ENCODE assay signal across 20 cellular contexts in the genomic region with DNA sequence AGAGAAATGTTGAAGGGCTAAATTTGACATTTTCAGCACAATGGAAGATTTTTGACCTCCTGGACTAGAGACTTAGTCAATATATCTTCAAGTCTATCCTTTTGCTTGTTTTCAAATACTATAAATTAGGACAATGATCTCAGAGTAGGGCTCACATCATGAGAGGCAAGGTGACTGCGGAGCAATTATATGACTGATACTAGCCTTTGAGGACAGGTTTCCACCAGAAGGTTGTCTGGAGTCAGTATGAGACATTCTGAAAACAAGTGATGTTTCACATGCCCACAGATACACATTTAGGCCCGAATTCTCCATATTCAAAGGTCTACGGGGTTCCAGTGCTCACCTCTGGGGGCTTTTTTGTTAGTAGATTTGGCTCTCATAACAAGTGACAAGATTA.
DNase-seq lines count a peak whose midpoint lies in the region; ATAC-seq and TF ChIP-seq lines count a peak whose summit lies in the region.
"Had no signal": no experiment of that assay in that cellular context is flagged by ENCODE, and none has a peak within 500 bp of the region (broad histone marks: within the 10 kb centered on the region; RNA-seq: fewer than 3 reads in every experiment).

No MANE protein-coding gene starts in this region.

- peaks cover 71% of the 10 kb centered on the region for H3K4me1 Mint-ChIP-seq in CD14-positive monocyte

- 0 out of 2 replicates have a peak overlapping the region, but pooled peaks have one; percentile 69 for H3K4me2 ChIP-seq in OCI-LY7 (ENCODE audit: low read length)
- H3K4me2 ChIP-seq: BLaER1 had no signal

- BruUV-seq in OCI-LY7 (replicated peaks; lab: Mats Ljungman, UMichigan) = no TSS peak

- peak overlapping the region; percentile 86 to 94 (median 92) for H3K27ac Mint-ChIP-seq in CD14-positive monocyte
- H3K27ac Mint-ChIP-seq: activated CD8-positive, alpha-beta T cell treated with anti-CD3 and anti-CD28 coated beads for 36 hours; T-helper 2 cell treated with Interferon-gamma antibody and Interleukin-4, amounts not matched to agents 5 μg/mL and 100 μg/mL, for 36 hours had no signal

- H3K27me3 Mint-ChIP-seq in CD14-positive monocyte (ENCODE audit: low read depth in 3 of 3) = no peaks in the 10 kb centered on the region
- H3K27me3 Mint-ChIP-seq: activated CD8-positive, alpha-beta T cell treated with anti-CD3 and anti-CD28 coated beads for 36 hours had no signal

- H3K27ac ChIP-seq in OCI-LY7 (ENCODE audit: low read depth, low read length, poor library complexity, severe bottlenecking) = no peak overlapping the region
- H3K27ac ChIP-seq in foreskin keratinocyte = no peak overlapping the region
- H3K27ac ChIP-seq: BLaER1, prostate gland, uterus had no signal

- peak overlapping the region; percentile 94; the same call in 1 of the 2 replicates for H2AFZ ChIP-seq in OCI-LY7 (ENCODE audit: low read length)

- H3K9me3 Mint-ChIP-seq in CD14-positive monocyte = peaks cover 0 to 6% (median 0%) of the 10 kb centered on the region in 7 donors

- H3K36me3 Mint-ChIP-seq in CD14-positive monocyte = peaks cover 3 to 6% of the 10 kb centered on the region in 2 donors

- CTCF ChIA-PET in OCI-LY7 (lab: Charles Lee; ENCODE audit: unreplicated experiment) = interaction anchor here (1.3 kb wide), 1 partner anchor 12 kb away, joined by 5 read pairs; no protein-coding TSS in a partner anchor

- no peak overlapping the region for H3K4me3 ChIP-seq in OCI-LY7 (ENCODE audit: low read depth, low read length, poor library complexity, severe bottlenecking)
- H3K4me3 ChIP-seq: BLaER1, lung, prostate gland, uterus had no signal

- ATAC-seq in GM18519 (IDR thresholded peaks at IDR 0.05; ENCODE audit: low FRiP score, unreplicated experiment) (peak; percentile 49), HG02852 (IDR thresholded peaks at IDR 0.05; ENCODE audit: unreplicated experiment) (peak; percentile 42), GM18873 (IDR thresholded peaks at IDR 0.05; ENCODE audit: low FRiP score, unreplicated experiment) (no peak), foreskin keratinocyte (no peak)
- ATAC-seq: activated CD8-positive, alpha-beta T cell treated with anti-CD3 and anti-CD28 coated beads for 36 hours had no signal

- H4K20me1 ChIP-seq in OCI-LY7 (ENCODE audit: insufficient read depth, low read length) = no peaks in the 10 kb centered on the region
- H4K20me1 ChIP-seq: BLaER1 had no signal

- POLR2A ChIA-PET in OCI-LY7 (lab: Charles Lee) = interaction anchor here (0.8 to 5.3 kb wide), 8 partner anchors 12 to 74 kb away, joined by 3 to 81 read pairs (median 5); no protein-coding TSS in a partner anchor

- intact Hi-C loops in CD14-positive monocyte (cut with micrococcal nuclease) (loop anchor here in 1 of 2 donors (5.0 kb wide), 3 partner anchors 44 to 166 kb away; no protein-coding TSS in a partner anchor), OCI-LY7 (cut with micrococcal nuclease; ENCODE audit: unreplicated experiment) (loop anchor here (5.0 to 10.0 kb wide), 4 partner anchors 74 to 1044 kb away; a partner anchor contains a TSS)

- peaks cover 81% of the 10 kb centered on the region for H3K4me1 ChIP-seq in OCI-LY7 (ENCODE audit: insufficient read depth, low read length, poor library complexity, severe bottlenecking)
- no peaks in the 10 kb centered on the region for H3K4me1 ChIP-seq in foreskin keratinocyte
- H3K4me1 ChIP-seq: prostate gland, uterus had no signal

- no peaks in the 10 kb centered on the region for H3K36me3 ChIP-seq in OCI-LY7 (ENCODE audit: insufficient read depth, low read length)
- H3K36me3 ChIP-seq: BLaER1, neutrophil, prostate gland, uterus had no signal

- H3K27me3 ChIP-seq in foreskin keratinocyte = no peaks in the 10 kb centered on the region
- H3K27me3 ChIP-seq: BLaER1, neutrophil, uterus had no signal

- DNase-seq in CD14-positive monocyte (ENCODE audit: low spot score) (no peak), OCI-LY7 (ENCODE audit: low spot score) (no peak), anterior cingulate cortex (lab: John Stamatoyannopoulos, UW) (no peak), T-helper 2 cell (no peak), foreskin keratinocyte (no peak)
- DNase-seq: activated CD8-positive, alpha-beta T cell treated with anti-CD3 and anti-CD28 coated beads for 36 hours; activated gamma-delta T cell; activated T-cell treated with anti-CD3 and anti-CD28 coated beads for 4 hours; cortex of kidney; NCI-H1092 treated with DMSO at 0.1 percent for 48 hours; NCI-H510A treated with DMSO at 0.1 percent for 48 hours; uterus had no signal

- H3K4me3 Mint-ChIP-seq in CD14-positive monocyte = no peak overlapping the region
- H3K4me3 Mint-ChIP-seq: activated CD8-positive, alpha-beta T cell treated with anti-CD3 and anti-CD28 coated beads for 36 hours; T-helper 2 cell treated with Interferon-gamma antibody and Interleukin-4, amounts not matched to agents 5 μg/mL and 100 μg/mL, for 36 hours had no signal

- no peak for TF ChIP-seq CTCF in CD14-positive monocyte (IDR thresholded peaks at IDR 0.05)
- no peak for TF ChIP-seq CTCF in OCI-LY7 (conservative IDR thresholded peaks at IDR 0.05; ENCODE audit: low read length)
- no peak for TF ChIP-seq CTCF in foreskin keratinocyte (conservative IDR thresholded peaks at IDR 0.05)

- H3K9me2 ChIP-seq in OCI-LY7 (ENCODE audit: insufficient read depth, low read length) = no peaks in the 10 kb centered on the region

- H3K79me2 ChIP-seq in OCI-LY7 (ENCODE audit: insufficient read depth, low read depth, low read length) = no peaks in the 10 kb centered on the region

- no peaks in the 10 kb centered on the region for H3K9me3 ChIP-seq in OCI-LY7 (ENCODE audit: low read length)
- H3K9me3 ChIP-seq: BLaER1, neutrophil, prostate gland, uterus had no signal

Comparison
In these comparisons a context has a peak if more than half of its experiments do, and no peak if none do; other contexts are left out.
1. ATAC-seq: peak in GM18519 (single experiment) and HG02852 (single experiment); none in GM18873 (single experiment) and foreskin keratinocyte (single experiment).